In the genomic region with DNA sequence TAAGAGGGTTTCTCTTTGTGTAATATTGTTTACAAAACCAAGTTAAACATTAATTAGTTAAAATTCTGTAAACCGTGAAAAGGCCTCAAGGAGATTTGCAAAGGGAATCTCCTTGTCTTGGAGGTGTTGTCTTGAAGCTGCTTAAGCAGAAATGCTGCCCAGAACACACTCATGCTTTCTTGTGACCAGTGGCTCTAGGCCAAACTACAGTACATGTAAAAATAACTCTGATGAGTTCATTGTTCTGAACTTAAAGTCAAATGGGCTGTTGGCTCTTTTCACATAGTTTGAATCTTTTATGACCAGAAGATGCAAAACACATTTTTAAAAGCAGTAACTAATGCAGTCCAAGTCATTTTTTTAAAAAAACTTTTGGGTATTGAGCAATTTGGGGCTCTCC, we compare ENCODE assay signal across 11 cellular contexts.
DNase-seq lines count a peak whose midpoint lies in the region; ATAC-seq, FAIRE-seq and TF ChIP-seq lines count a peak whose summit lies in the region.
"Had no signal": no experiment of that assay in that cellular context is flagged by ENCODE, and none has a peak within 500 bp of the region (broad histone marks: within the 10 kb centered on the region; RNA-seq: fewer than 3 reads in every experiment).

No MANE protein-coding gene starts in this region.

- no TSS peak for BruUV-seq in GM12878 (replicated peaks; lab: Mats Ljungman, UMichigan)

- H3K36me3 ChIP-seq in GM12878 (ENCODE audit: control insufficient read depth in 2 of 2, insufficient read depth in 2 of 2, low read length in 1 of 2) (no peaks in the 10 kb centered on the region), skeletal muscle tissue (ENCODE audit: control insufficient read depth in 3 of 3, insufficient read depth in 3 of 3, low read length in 3 of 3) (no peaks in the 10 kb centered on the region)

- POLR2A ChIA-PET in GM12878 (lab: Charles Lee): no interaction called here

- in situ Hi-C loops in GM12878 (cut with MboI): no loop called here

- CTCF ChIA-PET in GM12878 (lab: Yijun Ruan, JAX): no interaction called here

- TF ChIP-seq EP300 in GM12878 (IDR thresholded peaks at IDR 0.05; ENCODE audit: borderline replicate concordance in 1 of 2, control insufficient read depth in 1 of 2, low read depth in 2 of 2, low read length in 2 of 2): no peak

- RAD21 ChIA-PET in GM12878 (lab: Charles Lee; ENCODE audit: unreplicated experiment): no interaction called here

- SMC1A ChIA-PET in GM12878 (lab: Charles Lee; ENCODE audit: uncharacterized antibody, unreplicated experiment): interaction anchor here (0.9 kb wide), 1 partner anchor 162 kb away, joined by 4 read pairs; no protein-coding TSS in a partner anchor

- no peak overlapping the region for H3K4me2 ChIP-seq in GM12878 (ENCODE audit: control insufficient read depth, insufficient read depth)

- TF ChIP-seq RAD21 in GM12878 (IDR thresholded peaks at IDR 0.05; ENCODE audit: insufficient read depth, low read depth, low read length): no peak

- ATAC-seq in GM12878 (peak; percentile 52; the same call in 1 of the 3 replicates), left ventricle myocardium superior (peak; percentile 93), GM18519 (IDR thresholded peaks at IDR 0.05; ENCODE audit: low FRiP score, unreplicated experiment) (no peak), GM21576 (IDR thresholded peaks at IDR 0.05; ENCODE audit: unreplicated experiment) (no peak)

- no peak overlapping the region for H3K4me3 ChIP-seq in GM12878
- no peak overlapping the region for H3K4me3 ChIP-seq in skeletal muscle tissue (ENCODE audit: low read length in 3 of 3)

- TF ChIP-seq CTCF in GM12878 (IDR thresholded peaks at IDR 0.05 in 2 of 3, conservative IDR thresholded peaks at IDR 0.05 in 1 of 3; ENCODE audit: control insufficient read depth in 2 of 3, extremely low read depth in 1 of 3, insufficient read depth in 1 of 3, low read depth in 3 of 3, low read length in 3 of 3): no peak

- no peak for TF ChIP-seq POLR2A in GM12878 (IDR thresholded peaks at IDR 0.05; ENCODE audit: low read depth, low read length)

- WGBS in GM12878 (ENCODE audit: insufficient coverage, insufficient replicate concordance, low lambda C conversion rate, missing lambda C conversion rate): 48% methylated on average over 1 of the region's 1 CpG

- no peak overlapping the region for H3K27ac ChIP-seq in GM12878 (ENCODE audit: control insufficient read depth, insufficient read depth)
- peak overlapping the region; percentile 29 for H3K27ac ChIP-seq in skeletal muscle tissue (ENCODE audit: low read depth, low read length)

- no peak overlapping the region for H2AFZ ChIP-seq in GM12878 (ENCODE audit: control insufficient read depth, low read depth, low read length)

- DNase-seq in GM18507 (ENCODE audit: extremely low spot score, insufficient read length, low read depth) (no peak), GM12878 (ENCODE audit: low read depth, low spot score) (no peak), left ventricle myocardium superior (no peak), NCI-H2029 treated with DMSO at 0.1 percent for 48 hours (lab: John Stamatoyannopoulos, UW) (no peak), ecto neural progenitor cell (ENCODE audit: low spot score) (no peak)
- DNase-seq: GF-D8, immature natural killer cell, NCI-H524 had no signal

- H4K20me1 ChIP-seq in GM12878 (ENCODE audit: control insufficient read depth, insufficient read depth): no peaks in the 10 kb centered on the region

- H3K4me1 ChIP-seq in GM12878 (ENCODE audit: control insufficient read depth, insufficient read depth, low read length) (no peaks in the 10 kb centered on the region), skeletal muscle tissue (ENCODE audit: control insufficient read depth in 3 of 3, insufficient read depth in 3 of 3, low read length in 3 of 3) (peaks cover 0 to 4% (median 2%) of the 10 kb centered on the region in 3 donors)

- H3K9me3 ChIP-seq in GM12878 (replicated peaks; ENCODE audit: control insufficient read depth, insufficient read depth, low read length) (no peaks in the 10 kb centered on the region), skeletal muscle tissue (ENCODE audit: control insufficient read depth in 3 of 3, low read length in 3 of 3) (peaks cover 0 to 2% (median 0%) of the 10 kb centered on the region in 3 donors)

- no peaks in the 10 kb centered on the region for H3K79me2 ChIP-seq in GM12878 (ENCODE audit: control insufficient read depth, insufficient read depth, low read length)

- H3K9ac ChIP-seq in GM12878 (ENCODE audit: control insufficient read depth, insufficient read depth, low read length) (no peak overlapping the region), skeletal muscle tissue (ENCODE audit: low read depth in 1 of 3, low read length in 3 of 3) (no peak overlapping the region)

- no peaks in the 10 kb centered on the region for H3K27me3 ChIP-seq in GM12878 (replicated peaks in 1 of 2; ENCODE audit: control insufficient read depth in 2 of 2, insufficient read depth in 2 of 2, low read length in 1 of 2)
- peaks cover 0 to 2% (median 0%) of the 10 kb centered on the region in 3 donors for H3K27me3 ChIP-seq in skeletal muscle tissue (ENCODE audit: control insufficient read depth in 3 of 3, insufficient read depth in 3 of 3, low read length in 3 of 3)

- intact Hi-C loops in GM12878 (cut with micrococcal nuclease; ENCODE audit: unreplicated experiment) (no loop called here), left ventricle myocardium superior (cut with micrococcal nuclease) (no loop called here)

- FAIRE-seq in GM18507 (lab: Jason Lieb, UNC) (peak; percentile 64), GM12878 (lab: Jason Lieb, UNC) (no peak)

TF ChIP-seq in GM12878, 131 proteins besides CTCF, POLR2A, EP300 and RAD21:
- TF ChIP-seq ATF7 (IDR thresholded peaks at IDR 0.05; ENCODE audit: low read depth): peak; percentile 40; the same call in 1 of the 2 replicates
- TF ChIP-seq, protein P1, sequence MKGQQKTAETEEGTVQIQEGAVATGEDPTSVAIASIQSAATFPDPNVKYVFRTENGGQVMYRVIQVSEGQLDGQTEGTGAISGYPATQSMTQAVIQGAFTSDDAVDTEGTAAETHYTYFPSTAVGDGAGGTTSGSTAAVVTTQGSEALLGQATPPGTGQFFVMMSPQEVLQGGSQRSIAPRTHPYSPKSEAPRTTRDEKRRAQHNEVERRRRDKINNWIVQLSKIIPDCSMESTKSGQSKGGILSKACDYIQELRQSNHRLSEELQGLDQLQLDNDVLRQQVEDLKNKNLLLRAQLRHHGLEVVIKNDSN (IDR thresholded peaks at IDR 0.05; ENCODE audit: borderline replicate concordance, extremely low read length, insufficient read depth, low read depth, low read length): no peak

Comparison
In these comparisons a context has a peak if more than half of its experiments do, and no peak if none do; other contexts are left out.
1. ATAC-seq: peak in GM12878 (single experiment) and left ventricle myocardium superior (single experiment); none in GM18519 (single experiment) and GM21576 (single experiment).